Comparison of ENCODE assay signal across 11 cellular contexts in the genomic region with DNA sequence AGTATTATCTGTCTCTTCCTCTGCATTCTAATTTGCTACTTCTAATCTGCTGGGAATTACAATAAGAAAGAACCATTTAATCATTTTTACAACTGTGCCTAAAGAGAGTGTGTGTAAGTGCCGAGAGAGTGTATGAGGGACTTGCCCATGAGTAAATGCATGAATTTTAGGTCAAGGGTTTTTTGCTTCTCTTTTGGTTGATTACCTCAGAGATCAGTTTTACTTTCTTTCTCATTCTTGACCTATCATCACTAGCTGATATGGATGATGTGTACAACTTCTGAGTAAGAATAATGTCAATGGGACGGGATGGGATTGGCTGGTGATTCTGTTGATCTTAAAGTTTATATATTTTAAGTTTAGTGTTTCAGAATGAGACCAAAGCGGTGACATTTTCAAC. TPM values are rescaled to one million over a fixed set of nuclear protein-coding genes. Genes with fewer than 3 reads are reported as not detected.
DNase-seq lines count a peak whose midpoint lies in the region; ATAC-seq and TF ChIP-seq lines count a peak whose summit lies in the region.
"Had no signal": no experiment of that assay in that cellular context is flagged by ENCODE, and none has a peak within 500 bp of the region (broad histone marks: within the 10 kb centered on the region; RNA-seq: fewer than 3 reads in every experiment).

No MANE protein-coding gene starts in this region.

- no peaks in the 10 kb centered on the region for H3K27me3 ChIP-seq in effector memory CD4-positive, alpha-beta T cell (replicated peaks; ENCODE audit: control insufficient read depth, insufficient read depth, low read length, poor library complexity, severe bottlenecking)
- H3K27me3 ChIP-seq in right cardiac atrium (ENCODE audit: control insufficient read depth, insufficient read depth): peaks cover 2% of the 10 kb centered on the region

- ATAC-seq in GM18499 (IDR thresholded peaks at IDR 0.05; ENCODE audit: insufficient read depth, unreplicated experiment) (peak; percentile 89), HG03280 (IDR thresholded peaks at IDR 0.05; ENCODE audit: unreplicated experiment) (peak; percentile 80), right cardiac atrium (no peak)

- WGBS in right cardiac atrium: 73% methylated on average over 3 of the region's 3 CpGs

- DNase-seq in GM20000 (ENCODE audit: low spot score) (peak; percentile 85), NCI-H774 (lab: John Stamatoyannopoulos, UW) (no peak), right cardiac atrium (no peak), iPS-NIHi7 (ENCODE audit: extremely low spot score) (no peak), islet precursor cell (no peak)
- DNase-seq in effector memory CD4-positive, alpha-beta T cell: peak in 1 of 3 donors; percentile 39
- DNase-seq: NCI-H1092, tibial artery had no signal

- peak overlapping the region; percentile 94 for H3K27ac ChIP-seq in effector memory CD4-positive, alpha-beta T cell (ENCODE audit: insufficient read depth, low read length, poor library complexity, severe bottlenecking)
- H3K27ac ChIP-seq in right cardiac atrium (ENCODE audit: low read length): no peak overlapping the region
- H3K27ac ChIP-seq: tibial artery had no signal

- TF ChIP-seq CTCF in GM20000 (IDR thresholded peaks at IDR 0.05; ENCODE audit: extremely low read depth, missing control alignments): no peak

- H3K9me3 ChIP-seq in effector memory CD4-positive, alpha-beta T cell (ENCODE audit: control insufficient read depth, low read length): no peaks in the 10 kb centered on the region
- no peaks in the 10 kb centered on the region for H3K9me3 ChIP-seq in right cardiac atrium (ENCODE audit: control insufficient read depth, low read length)
- H3K9me3 ChIP-seq: tibial artery had no signal

- peaks cover 39% of the 10 kb centered on the region for H3K36me3 ChIP-seq in effector memory CD4-positive, alpha-beta T cell (ENCODE audit: control insufficient read depth, insufficient read depth, low read length)
- H3K36me3 ChIP-seq: tibial artery had no signal

- intact Hi-C loops in right cardiac atrium (cut with DNase I): no loop called here

- H3K4me1 ChIP-seq in effector memory CD4-positive, alpha-beta T cell (ENCODE audit: control insufficient read depth, insufficient read depth, low read length, poor library complexity, severe bottlenecking): peaks cover 89% of the 10 kb centered on the region
- no peaks in the 10 kb centered on the region for H3K4me1 ChIP-seq in right cardiac atrium (ENCODE audit: control insufficient read depth, insufficient read depth, low read length)
- H3K4me1 ChIP-seq: tibial artery had no signal

- H3K4me3 ChIP-seq in effector memory CD4-positive, alpha-beta T cell (ENCODE audit: insufficient read depth, low read depth, low read length, poor library complexity, severe bottlenecking): peak overlapping the region; percentile 18
- H3K4me3 ChIP-seq in right cardiac atrium (ENCODE audit: low read length): no peak overlapping the region
- H3K4me3 ChIP-seq: tibial artery had no signal

RNA-seq across cellular contexts. Expression of gene IKZF1, which starts 47.8 kb away (rescaled TPM):
- total RNA-seq in right cardiac atrium: 1 to 10 TPM; 3.4 to 6.8 (median 4.2) TPM
- polyA plus RNA-seq in right cardiac atrium: 0.54 TPM
- total RNA-seq: fibroblast of lung had no signal

Comparison
In these comparisons a context has a peak if more than half of its experiments do, and no peak if none do; other contexts are left out.
1. ATAC-seq: peak in GM18499 (single experiment) and HG03280 (single experiment); none in right cardiac atrium (0 of 2).